ENCODE assay signal across 25 cellular contexts in the genomic region with DNA sequence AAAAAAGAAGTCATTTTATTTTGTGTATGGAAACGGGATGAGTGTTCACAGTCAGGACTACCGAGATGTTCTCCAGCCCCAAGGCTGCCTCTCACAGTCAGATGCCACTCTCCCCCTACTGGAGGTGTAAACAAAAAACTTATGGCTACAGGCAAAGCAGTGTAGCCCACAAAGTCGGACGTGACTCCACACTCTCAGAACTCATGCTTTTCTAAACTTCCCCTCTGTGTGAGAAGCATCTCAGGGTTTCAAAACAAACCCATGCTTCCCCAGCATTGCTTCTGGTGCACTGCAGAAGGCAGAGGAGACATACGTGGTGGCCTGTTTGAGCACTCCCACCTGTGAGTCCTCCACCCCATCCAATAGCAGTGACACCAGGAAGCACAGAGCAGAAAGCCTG.
A peak's percentile ranks its signal among the peaks of the same experiment; 100 is the strongest.
DNase-seq lines count a peak whose midpoint lies in the region; ATAC-seq and TF ChIP-seq lines count a peak whose summit lies in the region.
"Had no signal": no experiment of that assay in that cellular context is flagged by ENCODE, and none has a peak within 500 bp of the region (broad histone marks: within the 10 kb centered on the region; RNA-seq: fewer than 3 reads in every experiment).

No MANE protein-coding gene starts in this region.

- no peak overlapping the region for H3K27ac ChIP-seq in GM23338 (ENCODE audit: low read depth)
- H3K27ac ChIP-seq: cardiac muscle cell, KMS-11, parathyroid adenoma, SJSA1, spleen, suprapubic skin, uterus had no signal

- peaks cover 1% of the 10 kb centered on the region for H3K27me3 Mint-ChIP-seq in GM23338 (ENCODE audit: insufficient read depth, low read depth, poor library complexity)
- no peaks in the 10 kb centered on the region for H3K27me3 Mint-ChIP-seq in WTC11 (ENCODE audit: low read depth)
- H3K27me3 Mint-ChIP-seq: stimulated activated memory B cell treated with anti-CD40 and anti-IgM and Interleukin-4, amounts not matched to agents 10 μg/mL and 1 μg/mL and 100 μg/mL, for 72 hours had no signal

- no peaks in the 10 kb centered on the region; the same call in 1 of the 3 replicates for H3K9me3 Mint-ChIP-seq in GM23338
- H3K9me3 Mint-ChIP-seq in WTC11 = peaks cover 23% of the 10 kb centered on the region

- H3K4me1 ChIP-seq in GM23338 (ENCODE audit: insufficient read depth) = no peaks in the 10 kb centered on the region
- H3K4me1 ChIP-seq: parathyroid adenoma, SJSA1, spleen, suprapubic skin, uterus had no signal

- no peaks in the 10 kb centered on the region for H4K20me1 ChIP-seq in GM23338 (replicated peaks; ENCODE audit: insufficient read depth)

- TF ChIP-seq CTCF in GM23338 (conservative IDR thresholded peaks at IDR 0.05; ENCODE audit: low read depth in 2 of 2) (peak in 1 of 2 experiments; percentile 32; a peak in 2 of 4 replicates), WTC11 (IDR thresholded peaks at IDR 0.05) (no peak)

- POLR2A ChIA-PET in WTC11 (lab: Charles Lee) = interaction anchor here (0.6 kb wide), 2 partner anchors 16 to 597 kb away, joined by 3 to 4 read pairs; no protein-coding TSS in a partner anchor

- H3K4me1 Mint-ChIP-seq in GM23338 = no peaks in the 10 kb centered on the region; the same call in 2 of the 3 replicates
- H3K4me1 Mint-ChIP-seq in WTC11 = peaks cover 4% of the 10 kb centered on the region

- H3K79me2 ChIP-seq in GM23338 (replicated peaks; ENCODE audit: insufficient read depth) = no peaks in the 10 kb centered on the region
- H3K79me2 ChIP-seq: parathyroid adenoma had no signal

- no peaks in the 10 kb centered on the region for H3K27me3 ChIP-seq in GM23338 (ENCODE audit: insufficient read depth)
- H3K27me3 ChIP-seq: cardiac muscle cell, SJSA1, suprapubic skin, uterus had no signal

- no peak overlapping the region for H3K4me3 ChIP-seq in GM23338
- H3K4me3 ChIP-seq: cardiac muscle cell, SJSA1, spleen, suprapubic skin, uterus had no signal

- no peaks in the 10 kb centered on the region for H3K36me3 ChIP-seq in GM23338 (ENCODE audit: insufficient read depth)
- H3K36me3 ChIP-seq: cardiac muscle cell, SJSA1, spleen, suprapubic skin, uterus had no signal

- H2AFZ ChIP-seq in GM23338 = no peak overlapping the region; the same call in 1 of the 2 replicates
- H2AFZ ChIP-seq: parathyroid adenoma had no signal

- CTCF ChIA-PET in WTC11 (lab: Charles Lee) = no interaction called here

- H3K36me3 Mint-ChIP-seq in GM23338 (ENCODE audit: low read depth) (no peaks in the 10 kb centered on the region), WTC11 (no peaks in the 10 kb centered on the region)
- H3K36me3 Mint-ChIP-seq: activated naive CD8-positive, alpha-beta T cell; stimulated activated memory B cell treated with anti-CD40 and anti-IgM and Interleukin-4, amounts not matched to agents 10 μg/mL and 1 μg/mL and 100 μg/mL, for 72 hours had no signal

- peaks cover 20% of the 10 kb centered on the region for H3K9me2 ChIP-seq in GM23338 (ENCODE audit: insufficient read depth)

- H3K27ac Mint-ChIP-seq in GM23338 (no peak overlapping the region), WTC11 (no peak overlapping the region)
- H3K27ac Mint-ChIP-seq: activated naive CD8-positive, alpha-beta T cell; nephron; stimulated activated memory B cell treated with anti-CD40 and anti-IgM and Interleukin-4, amounts not matched to agents 10 μg/mL and 1 μg/mL and 100 μg/mL, for 72 hours had no signal

- H3F3A ChIP-seq in GM23338 (replicated peaks; ENCODE audit: low read depth) = no peaks in the 10 kb centered on the region

- ATAC-seq in GM23338 (no peak; the same call in 2 of the 3 replicates), HG03342 (IDR thresholded peaks at IDR 0.05; ENCODE audit: unreplicated experiment) (peak; percentile 48), WTC11 (peak; percentile 69)

- H3K4me3 Mint-ChIP-seq in GM23338 = no peak overlapping the region
- no peak overlapping the region for H3K4me3 Mint-ChIP-seq in WTC11
- H3K4me3 Mint-ChIP-seq: activated naive CD8-positive, alpha-beta T cell; nephron; stimulated activated memory B cell treated with anti-CD40 and anti-IgM and Interleukin-4, amounts not matched to agents 10 μg/mL and 1 μg/mL and 100 μg/mL, for 72 hours had no signal

- H3K4me2 ChIP-seq in GM23338 = no peak overlapping the region
- H3K4me2 ChIP-seq: KMS-11 had no signal

- DNase-seq in CD1c-positive myeloid dendritic cell (ENCODE audit: extremely low spot score) (peak; percentile 32), GM23338 (ENCODE audit: low spot score) (peak; percentile 16), WTC11 (ENCODE audit: low spot score) (no peak), NCI-H1048 (lab: John Stamatoyannopoulos, UW) (no peak), NCI-H2107 (lab: John Stamatoyannopoulos, UW) (no peak), SIG-M5 (lab: John Stamatoyannopoulos, UW) (no peak)
- DNase-seq in activated CD4-positive, CD25-positive, alpha-beta regulatory T cell treated with anti-CD3 and anti-CD28 coated beads, Interleukin-2, amount 50 U/mL, for 72 hours = no peak
- DNase-seq: activated CD4-positive, alpha-beta T cell treated with anti-CD3 and anti-CD28 coated beads, Interleukin-2, amount 50 U/mL, for 1 hour; AML-193; dermis blood vessel endothelial cell; NCI-H187; NCI-H526; right cardiac atrium; spleen; stimulated activated CD4-positive, alpha-beta T cell treated with anti-CD3 and anti-CD28 coated beads, Interleukin-4, amount 100 ng/mL, for 1 hour; uterus had no signal

TF ChIP-seq in GM23338, 12 proteins besides CTCF, POLR2A, EP300 and RAD21:
- TF ChIP-seq EZH2phosphoT487 (IDR thresholded peaks at IDR 0.05; ENCODE audit: unreplicated experiment) = no peak
- no peak for TF ChIP-seq STAT1 (IDR thresholded peaks at IDR 0.05; ENCODE audit: unreplicated experiment)
- TF ChIP-seq EZH2 (IDR thresholded peaks at IDR 0.05; ENCODE audit: low read depth, unreplicated experiment) = no peak
- TF ChIP-seq, protein P1, sequence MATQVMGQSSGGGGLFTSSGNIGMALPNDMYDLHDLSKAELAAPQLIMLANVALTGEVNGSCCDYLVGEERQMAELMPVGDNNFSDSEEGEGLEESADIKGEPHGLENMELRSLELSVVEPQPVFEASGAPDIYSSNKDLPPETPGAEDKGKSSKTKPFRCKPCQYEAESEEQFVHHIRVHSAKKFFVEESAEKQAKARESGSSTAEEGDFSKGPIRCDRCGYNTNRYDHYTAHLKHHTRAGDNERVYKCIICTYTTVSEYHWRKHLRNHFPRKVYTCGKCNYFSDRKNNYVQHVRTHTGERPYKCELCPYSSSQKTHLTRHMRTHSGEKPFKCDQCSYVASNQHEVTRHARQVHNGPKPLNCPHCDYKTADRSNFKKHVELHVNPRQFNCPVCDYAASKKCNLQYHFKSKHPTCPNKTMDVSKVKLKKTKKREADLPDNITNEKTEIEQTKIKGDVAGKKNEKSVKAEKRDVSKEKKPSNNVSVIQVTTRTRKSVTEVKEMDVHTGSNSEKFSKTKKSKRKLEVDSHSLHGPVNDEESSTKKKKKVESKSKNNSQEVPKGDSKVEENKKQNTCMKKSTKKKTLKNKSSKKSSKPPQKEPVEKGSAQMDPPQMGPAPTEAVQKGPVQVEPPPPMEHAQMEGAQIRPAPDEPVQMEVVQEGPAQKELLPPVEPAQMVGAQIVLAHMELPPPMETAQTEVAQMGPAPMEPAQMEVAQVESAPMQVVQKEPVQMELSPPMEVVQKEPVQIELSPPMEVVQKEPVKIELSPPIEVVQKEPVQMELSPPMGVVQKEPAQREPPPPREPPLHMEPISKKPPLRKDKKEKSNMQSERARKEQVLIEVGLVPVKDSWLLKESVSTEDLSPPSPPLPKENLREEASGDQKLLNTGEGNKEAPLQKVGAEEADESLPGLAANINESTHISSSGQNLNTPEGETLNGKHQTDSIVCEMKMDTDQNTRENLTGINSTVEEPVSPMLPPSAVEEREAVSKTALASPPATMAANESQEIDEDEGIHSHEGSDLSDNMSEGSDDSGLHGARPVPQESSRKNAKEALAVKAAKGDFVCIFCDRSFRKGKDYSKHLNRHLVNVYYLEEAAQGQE (IDR thresholded peaks at IDR 0.05; ENCODE audit: unreplicated experiment) = no peak
- no peak for TF ChIP-seq CREB1 (CRISPR knock-in tag; IDR thresholded peaks at IDR 0.05; ENCODE audit: low read depth)

TF ChIP-seq in WTC11, 78 proteins besides CTCF, POLR2A, EP300 and RAD21:
- TF ChIP-seq, protein P2, sequence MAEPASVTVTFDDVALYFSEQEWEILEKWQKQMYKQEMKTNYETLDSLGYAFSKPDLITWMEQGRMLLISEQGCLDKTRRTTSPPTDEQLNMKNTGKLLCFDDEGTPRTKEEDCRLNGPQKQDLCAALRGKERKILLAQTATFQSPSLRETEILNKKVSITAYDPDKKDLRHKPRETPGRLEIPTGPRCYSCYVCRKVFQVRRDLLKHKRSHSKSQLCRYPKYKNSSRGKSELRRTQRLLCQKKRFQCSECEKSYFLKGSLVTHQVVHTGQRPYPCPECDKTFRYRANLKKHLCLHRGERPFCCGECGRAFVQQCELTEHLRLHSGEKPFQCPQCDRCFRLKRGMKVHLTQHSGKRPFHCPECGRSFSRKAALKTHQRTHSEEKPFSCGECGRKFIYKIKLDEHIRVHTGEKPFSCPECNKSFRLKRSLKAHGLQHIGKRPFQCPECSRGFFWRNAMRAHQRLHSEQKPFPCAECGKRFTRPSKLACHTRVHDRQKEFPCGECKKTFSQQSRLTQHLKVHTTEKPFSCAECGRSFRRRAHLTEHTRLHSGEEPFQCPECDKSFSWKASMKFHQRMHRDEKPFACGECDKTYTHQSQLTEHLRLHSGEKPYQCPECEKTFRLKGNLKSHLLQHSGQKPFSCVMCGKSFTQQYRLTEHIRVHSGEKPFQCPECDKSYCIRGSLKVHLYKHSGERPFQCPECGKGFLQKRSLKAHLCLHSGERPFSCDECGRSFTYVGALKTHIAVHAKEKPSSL (CRISPR knock-in tag; conservative IDR thresholded peaks at IDR 0.05) = no peak
- no peak for TF ChIP-seq ZNF232 (CRISPR knock-in tag; IDR thresholded peaks at IDR 0.05)
- TF ChIP-seq, protein P3, sequence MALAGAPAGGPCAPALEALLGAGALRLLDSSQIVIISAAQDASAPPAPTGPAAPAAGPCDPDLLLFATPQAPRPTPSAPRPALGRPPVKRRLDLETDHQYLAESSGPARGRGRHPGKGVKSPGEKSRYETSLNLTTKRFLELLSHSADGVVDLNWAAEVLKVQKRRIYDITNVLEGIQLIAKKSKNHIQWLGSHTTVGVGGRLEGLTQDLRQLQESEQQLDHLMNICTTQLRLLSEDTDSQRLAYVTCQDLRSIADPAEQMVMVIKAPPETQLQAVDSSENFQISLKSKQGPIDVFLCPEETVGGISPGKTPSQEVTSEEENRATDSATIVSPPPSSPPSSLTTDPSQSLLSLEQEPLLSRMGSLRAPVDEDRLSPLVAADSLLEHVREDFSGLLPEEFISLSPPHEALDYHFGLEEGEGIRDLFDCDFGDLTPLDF (CRISPR knock-in tag; IDR thresholded peaks at IDR 0.05) = no peak

Comparison
In these comparisons a context has a peak if more than half of its experiments do, and no peak if none do; other contexts are left out.
1. DNase-seq: peak in CD1c-positive myeloid dendritic cell (single experiment) and GM23338 (single experiment); none in WTC11 (single experiment), NCI-H1048 (single experiment), NCI-H2107 (single experiment), SIG-M5 (single experiment) and activated CD4-positive, CD25-positive, alpha-beta regulatory T cell treated with anti-CD3 and anti-CD28 coated beads, Interleukin-2, amount 50 U/mL, for 72 hours (single experiment).